ENCODE assay signal across 20 cellular contexts in the genomic region with DNA sequence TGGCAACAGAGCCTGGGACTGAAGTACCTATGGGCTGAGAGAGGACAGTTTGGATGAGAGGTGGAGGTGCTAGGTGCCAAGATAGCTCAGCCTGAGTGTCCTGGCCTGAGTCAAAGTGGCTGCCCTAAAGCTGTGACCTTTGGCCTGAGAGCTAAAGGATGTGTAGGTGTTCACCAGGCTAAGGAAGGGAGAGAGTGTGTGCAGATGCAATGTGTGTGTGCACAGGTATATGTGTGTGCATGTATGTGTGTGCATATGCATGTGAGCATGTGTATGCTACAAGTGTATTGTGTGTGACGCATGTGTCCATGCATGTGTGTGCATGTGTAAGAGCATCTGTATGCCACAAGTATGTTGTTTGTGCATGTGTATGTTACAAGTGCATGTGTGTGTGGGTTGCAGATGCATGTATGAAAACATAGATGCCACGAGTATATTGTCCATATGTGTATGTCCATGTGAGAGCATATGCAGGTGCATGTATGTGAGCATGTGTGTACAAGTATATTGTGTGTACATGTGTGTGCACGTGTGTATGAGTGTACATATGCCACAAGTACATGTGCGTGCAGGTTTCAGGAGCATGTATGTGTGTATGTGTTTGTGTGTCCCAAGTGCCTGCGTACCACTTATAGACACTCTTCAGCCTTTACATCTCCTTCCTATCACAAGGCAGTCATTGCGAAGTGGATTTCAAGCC.
"Had no signal": no experiment of that assay in that cellular context is flagged by ENCODE, and none has a peak within 500 bp of the region (broad histone marks: within the 10 kb centered on the region; RNA-seq: fewer than 3 reads in every experiment).

No MANE protein-coding gene starts in this region.

- H3K4me2 ChIP-seq: SK-N-SH had no signal

- H3K27ac ChIP-seq: RWPE1 had no signal

- H3K4me3 ChIP-seq: MG63 had no signal

- DNase-seq: Karpas-422, KG1, MG63, NCI-H1092, NCI-H1105 treated with DMSO at 0.1 percent for 48 hours, NCI-H1417 treated with DMSO at 0.1 percent for 48 hours, NCI-H146, NCI-H1694 treated with DMSO at 0.1 percent for 48 hours, NCI-H1930, NCI-H2081, NCI-H2107, NCI-H226, NCI-H446, NCI-H510A, NCI-H524 treated with DMSO at 0.1 percent for 48 hours, NCI-H774, SHP77, SK-N-SH had no signal

- H3K36me3 ChIP-seq: MG63 had no signal

- ATAC-seq: Panc1 had no signal

- H3K9ac ChIP-seq: SK-N-SH had no signal

- H3K9me3 ChIP-seq: MG63, SK-N-SH had no signal

- H3K27me3 ChIP-seq: MG63 had no signal
